Comparison of ENCODE assay signal across 20 cellular contexts in genomic region chr1:223256034-223256433, GRCh38.
DNase-seq lines count a peak whose midpoint lies in the region; ATAC-seq and TF ChIP-seq lines count a peak whose summit lies in the region.
"Had no signal": no experiment of that assay in that cellular context is flagged by ENCODE, and none has a peak within 500 bp of the region (broad histone marks: within the 10 kb centered on the region; RNA-seq: fewer than 3 reads in every experiment).

No MANE protein-coding gene starts in this region.

- TF ChIP-seq CTCF in mammary epithelial cell (conservative IDR thresholded peaks at IDR 0.05 in 1 of 2, IDR thresholded peaks at IDR 0.05 in 1 of 2; ENCODE audit: extremely low read depth in 1 of 2, insufficient read depth in 1 of 2, low read depth in 1 of 2, low read length in 2 of 2) = no peak
- TF ChIP-seq CTCF in foreskin keratinocyte (conservative IDR thresholded peaks at IDR 0.05) = no peak
- no peak for TF ChIP-seq CTCF in vagina (IDR thresholded peaks at IDR 0.05)
- TF ChIP-seq CTCF in nephron progenitor cell (IDR thresholded peaks at IDR 0.05) = no peak

- CTCF ChIA-PET in mammary epithelial cell (lab: Charles Lee; ENCODE audit: low non-redundant PET) = no interaction called here

- peak; percentile 26 for ATAC-seq in stimulated activated naive CD8-positive, alpha-beta T cell treated with anti-CD3 and anti-CD28 coated beads, Interleukin-15, amount 100 ng/mL, for 72 hours
- ATAC-seq in stimulated activated naive CD8-positive, alpha-beta T cell treated with anti-CD3 and anti-CD28 coated beads, Interleukin-15, Interleukin-2, amounts not matched to agents 100 U/mL and 50 U/mL, for 24 hours = no peak
- peak; percentile 91 for ATAC-seq in foreskin keratinocyte
- no peak for ATAC-seq in GM19023 (IDR thresholded peaks at IDR 0.05; ENCODE audit: unreplicated experiment)

- H3K36me3 ChIP-seq in mammary epithelial cell (ENCODE audit: insufficient read depth, low read length) (no peaks in the 10 kb centered on the region), vagina (no peaks in the 10 kb centered on the region)

- no peak for TF ChIP-seq POLR2A in vagina (IDR thresholded peaks at IDR 0.05)

- DNase-seq in stimulated activated naive CD8-positive, alpha-beta T cell treated with anti-CD3 and anti-CD28 coated beads, Interleukin-15, amount 100 ng/mL, for 72 hours = no peak
- DNase-seq in stimulated activated naive CD8-positive, alpha-beta T cell treated with anti-CD3 and anti-CD28 coated beads, Interleukin-15, Interleukin-2, amounts not matched to agents 100 U/mL and 50 U/mL, for 24 hours = no peak
- DNase-seq in mammary epithelial cell (peak; percentile 80), foreskin keratinocyte (peak; percentile 47 to 74), vagina (ENCODE audit: extremely low spot score in 2 of 2) (peak; percentile 55 to 69), nephron progenitor cell (no peak)
- DNase-seq in activated CD4-positive, alpha-beta T cell treated with anti-CD3 and anti-CD28 coated beads, Interleukin-2, amount 50 U/mL, for 48 hours = no peak
- DNase-seq: 8988T; CD4-positive, alpha-beta T cell; DMS153; H9; MM.1S; NCI-H1092; NCI-H146; NCI-H2029 treated with DMSO at 0.1 percent for 48 hours; NCI-H2171 treated with DMSO at 0.1 percent for 48 hours; NCI-H446 treated with DMSO at 0.1 percent for 48 hours; Right ventricle myocardium superior had no signal

- no peaks in the 10 kb centered on the region for H3K27me3 Mint-ChIP-seq in stimulated activated naive CD8-positive, alpha-beta T cell treated with anti-CD3 and anti-CD28 coated beads, Interleukin-15, amount 100 ng/mL, for 72 hours
- H3K27me3 Mint-ChIP-seq in nephron progenitor cell (ENCODE audit: low read depth, poor library complexity) = no peaks in the 10 kb centered on the region
- H3K27me3 Mint-ChIP-seq: CD4-positive, alpha-beta T cell had no signal

- H3K27me3 ChIP-seq in mammary epithelial cell (ENCODE audit: insufficient read depth, low read length) (no peaks in the 10 kb centered on the region), foreskin keratinocyte (no peaks in the 10 kb centered on the region), vagina (no peaks in the 10 kb centered on the region)

- in situ Hi-C loops in mammary epithelial cell (cut with MboI; ENCODE audit: low sequenced_read_pairs in 2 of 2) = no loop called here

- H4K20me1 ChIP-seq in mammary epithelial cell (ENCODE audit: insufficient read depth, low read length) = no peaks in the 10 kb centered on the region

- H3K4me1 ChIP-seq in mammary epithelial cell (ENCODE audit: insufficient read depth, low read length) (peaks cover 16% of the 10 kb centered on the region), foreskin keratinocyte (peaks cover 10% of the 10 kb centered on the region), vagina (peaks cover 9% of the 10 kb centered on the region)

- 33% methylated on average over 3 of the region's 3 CpGs for WGBS in mammary epithelial cell (ENCODE audit: low coverage, missing lambda C conversion rate)

- H3K79me2 ChIP-seq in mammary epithelial cell (ENCODE audit: insufficient read depth, low read length) = no peaks in the 10 kb centered on the region

- H3K27ac Mint-ChIP-seq in stimulated activated naive CD8-positive, alpha-beta T cell treated with anti-CD3 and anti-CD28 coated beads, Interleukin-15, amount 100 ng/mL, for 72 hours = no peak overlapping the region
- no peak overlapping the region for H3K27ac Mint-ChIP-seq in nephron progenitor cell
- H3K27ac Mint-ChIP-seq: CD4-positive, alpha-beta T cell had no signal

- H3K4me3 ChIP-seq in mammary epithelial cell (replicated peaks in 1 of 3; ENCODE audit: insufficient read depth in 1 of 3, low read depth in 2 of 3, low read length in 3 of 3) (no peak overlapping the region), vagina (no peak overlapping the region)

- BruUV-seq in mammary epithelial cell (replicated peaks; lab: Mats Ljungman, UMichigan) = no TSS peak

- no peak overlapping the region for H3K9ac ChIP-seq in mammary epithelial cell (ENCODE audit: insufficient read depth, low read length)

- H3K4me3 Mint-ChIP-seq in stimulated activated naive CD8-positive, alpha-beta T cell treated with anti-CD3 and anti-CD28 coated beads, Interleukin-15, amount 100 ng/mL, for 72 hours = no peak overlapping the region
- no peak overlapping the region for H3K4me3 Mint-ChIP-seq in nephron progenitor cell
- H3K4me3 Mint-ChIP-seq: CD4-positive, alpha-beta T cell; H9 had no signal

- peak overlapping the region; percentile 53 for H2AFZ ChIP-seq in mammary epithelial cell (ENCODE audit: low read depth, low read length)

- H3K27ac ChIP-seq in mammary epithelial cell (ENCODE audit: insufficient read depth, low read depth, low read length) (no peak overlapping the region), foreskin keratinocyte (peak overlapping the region; percentile 54), vagina (no peak overlapping the region)
- H3K27ac ChIP-seq: HL-60 had no signal

- H3K9me3 ChIP-seq in mammary epithelial cell (replicated peaks; ENCODE audit: insufficient read depth, low read length) = no peaks in the 10 kb centered on the region
- H3K9me3 ChIP-seq in vagina = no peaks in the 10 kb centered on the region

- dilution Hi-C loops in mammary epithelial cell (cut with HindIII; ENCODE audit: low sequenced_read_pairs) = no loop called here

- no peaks in the 10 kb centered on the region for H3K36me3 Mint-ChIP-seq in nephron progenitor cell (ENCODE audit: low read depth)

- no peak overlapping the region for H3K4me2 ChIP-seq in mammary epithelial cell (ENCODE audit: insufficient read depth, low read depth, low read length)

- H3K4me1 Mint-ChIP-seq in stimulated activated naive CD8-positive, alpha-beta T cell treated with anti-CD3 and anti-CD28 coated beads, Interleukin-15, amount 100 ng/mL, for 72 hours = no peaks in the 10 kb centered on the region
- peaks cover 61% of the 10 kb centered on the region for H3K4me1 Mint-ChIP-seq in nephron progenitor cell

- intact Hi-C loops in mammary epithelial cell (cut with micrococcal nuclease) = no loop called here
- intact Hi-C loops in vagina (cut with DNase I) = no loop called here

- no peaks in the 10 kb centered on the region for H3K9me3 Mint-ChIP-seq in stimulated activated naive CD8-positive, alpha-beta T cell treated with anti-CD3 and anti-CD28 coated beads, Interleukin-15, amount 100 ng/mL, for 72 hours
- no peaks in the 10 kb centered on the region for H3K9me3 Mint-ChIP-seq in nephron progenitor cell
- H3K9me3 Mint-ChIP-seq: CD4-positive, alpha-beta T cell; H9 had no signal

Comparison
In these comparisons a context has a peak if more than half of its experiments do, and no peak if none do; other contexts are left out.
1. ATAC-seq: peak in stimulated activated naive CD8-positive, alpha-beta T cell treated with anti-CD3 and anti-CD28 coated beads, Interleukin-15, amount 100 ng/mL, for 72 hours (single experiment) and foreskin keratinocyte (single experiment); none in stimulated activated naive CD8-positive, alpha-beta T cell treated with anti-CD3 and anti-CD28 coated beads, Interleukin-15, Interleukin-2, amounts not matched to agents 100 U/mL and 50 U/mL, for 24 hours (single experiment) and GM19023 (single experiment).
2. DNase-seq: peak in mammary epithelial cell (single experiment), foreskin keratinocyte (2 of 2) and vagina (2 of 2); none in stimulated activated naive CD8-positive, alpha-beta T cell treated with anti-CD3 and anti-CD28 coated beads, Interleukin-15, amount 100 ng/mL, for 72 hours (0 of 2), stimulated activated naive CD8-positive, alpha-beta T cell treated with anti-CD3 and anti-CD28 coated beads, Interleukin-15, Interleukin-2, amounts not matched to agents 100 U/mL and 50 U/mL, for 24 hours (single experiment), activated CD4-positive, alpha-beta T cell treated with anti-CD3 and anti-CD28 coated beads, Interleukin-2, amount 50 U/mL, for 48 hours (0 of 2) and nephron progenitor cell (single experiment).